ENCODE assay signal across 24 cellular contexts in genomic region chr10:125264752-125265578, GRCh38.
DNase-seq lines count a peak whose midpoint lies in the region; ATAC-seq and TF ChIP-seq lines count a peak whose summit lies in the region.
"Had no signal": no experiment of that assay in that cellular context is flagged by ENCODE, and none has a peak within 500 bp of the region (broad histone marks: within the 10 kb centered on the region; RNA-seq: fewer than 3 reads in every experiment).

No MANE protein-coding gene starts in this region.

- intact Hi-C loops in Caco-2 (cut with micrococcal nuclease; ENCODE audit: unreplicated experiment): loop anchor here (10.0 kb wide), 1 partner anchor 100 kb away; the partner anchor contains the start of gene CTBP2
- intact Hi-C loops in IMR-90 (cut with micrococcal nuclease): no loop called here
- intact Hi-C loops in mammary epithelial cell (cut with micrococcal nuclease): loop anchor here (1.0 to 10.0 kb wide), 4 partner anchors 34 to 200 kb away; no protein-coding TSS in a partner anchor

- no peak overlapping the region for H3K56ac ChIP-seq in IMR-90 (ENCODE audit: extremely low read depth, insufficient read depth, low read length)

- H3K14ac ChIP-seq in IMR-90 (replicated peaks; ENCODE audit: low read depth, low read length): no peak overlapping the region
- H3K14ac ChIP-seq in mesenchymal stem cell (ENCODE audit: low read length in 2 of 2): no peak overlapping the region

- H4K8ac ChIP-seq in IMR-90 (ENCODE audit: low read depth in 2 of 2, low read length in 2 of 2): peak overlapping the region in 1 of 2 experiments; percentile 25; a peak in 1 of 4 replicates
- H4K8ac ChIP-seq in mesenchymal stem cell (ENCODE audit: low read length): no peak overlapping the region

- no peaks in the 10 kb centered on the region for H3K27me3 Mint-ChIP-seq in Caco-2 (ENCODE audit: insufficient read depth, unreplicated experiment)
- H3K27me3 Mint-ChIP-seq: activated CD8-positive, alpha-beta memory T cell treated with anti-CD3 and anti-CD28 coated beads, Interleukin-2, amount 10 ng/mL, durations not matched to agents 7 days and 5 days had no signal

- H3K4ac ChIP-seq in IMR-90 (ENCODE audit: low read depth, low read length) (no peak overlapping the region), mesenchymal stem cell (ENCODE audit: low read depth in 1 of 2, low read length in 2 of 2) (no peak overlapping the region)

- no peak overlapping the region for H3K18ac ChIP-seq in IMR-90 (ENCODE audit: low read depth, low read length)
- no peak overlapping the region for H3K18ac ChIP-seq in mesenchymal stem cell (ENCODE audit: low read depth in 1 of 2, low read length in 2 of 2)

- ATAC-seq in IMR-90 (ENCODE audit: low read depth): no peak; the same call in 1 of the 2 replicates
- ATAC-seq in HG03469 (IDR thresholded peaks at IDR 0.05; ENCODE audit: unreplicated experiment): no peak
- no peak for ATAC-seq in GM18873 (IDR thresholded peaks at IDR 0.05; ENCODE audit: low FRiP score, unreplicated experiment)
- ATAC-seq: activated CD8-positive, alpha-beta memory T cell treated with anti-CD3 and anti-CD28 coated beads, Interleukin-2, amount 10 ng/mL, durations not matched to agents 7 days and 5 days; activated T-cell treated with anti-CD3 and anti-CD28 coated beads, Interleukin-2, amount 50 U/mL, for 72 hours; left cardiac atrium; psoas muscle had no signal

- peaks cover 35% of the 10 kb centered on the region for H3K4me1 Mint-ChIP-seq in Caco-2 (ENCODE audit: low read depth, unreplicated experiment)
- H3K4me1 Mint-ChIP-seq: activated CD8-positive, alpha-beta memory T cell treated with anti-CD3 and anti-CD28 coated beads, Interleukin-2, amount 10 ng/mL, durations not matched to agents 7 days and 5 days had no signal

- H3K27ac Mint-ChIP-seq in Caco-2 (ENCODE audit: unreplicated experiment): peak overlapping the region; percentile 64
- H3K27ac Mint-ChIP-seq: activated CD8-positive, alpha-beta memory T cell treated with anti-CD3 and anti-CD28 coated beads, Interleukin-2, amount 10 ng/mL, durations not matched to agents 7 days and 5 days; activated naive CD4-positive, alpha-beta T cell treated with anti-CD3 and anti-CD28 coated beads for 36 hours; activated T-cell treated with anti-CD3 and anti-CD28 coated beads, Interleukin-2, amount 50 U/mL, for 72 hours; HFFc6 had no signal

- H3K9me3 ChIP-seq in Caco-2: no peaks in the 10 kb centered on the region
- H3K9me3 ChIP-seq in IMR-90 (ENCODE audit: control insufficient read depth, insufficient read depth, low read length): no peaks in the 10 kb centered on the region
- H3K9me3 ChIP-seq in mammary epithelial cell (replicated peaks; ENCODE audit: insufficient read depth, low read length): no peaks in the 10 kb centered on the region
- H3K9me3 ChIP-seq in mesenchymal stem cell (ENCODE audit: control insufficient read depth, low read length): peaks cover 2% of the 10 kb centered on the region
- H3K9me3 ChIP-seq: neutrophil, psoas muscle, SK-N-SH, suprapubic skin had no signal

- H4K5ac ChIP-seq in IMR-90 (ENCODE audit: low read depth, low read length): no peak overlapping the region

- no peak overlapping the region for H3K9ac ChIP-seq in IMR-90 (ENCODE audit: low read depth, low read length)
- H3K9ac ChIP-seq in mammary epithelial cell (ENCODE audit: insufficient read depth, low read length): no peak overlapping the region
- no peak overlapping the region for H3K9ac ChIP-seq in mesenchymal stem cell (ENCODE audit: low read length)
- H3K9ac ChIP-seq: BLaER1, SK-N-SH had no signal

- no peak overlapping the region for H2BK5ac ChIP-seq in IMR-90 (ENCODE audit: low read depth, low read length, poor library complexity, severe bottlenecking)
- no peak overlapping the region for H2BK5ac ChIP-seq in mesenchymal stem cell (ENCODE audit: low read depth, low read length, poor library complexity, severe bottlenecking)

- peaks cover 10% of the 10 kb centered on the region for H3K36me3 Mint-ChIP-seq in Caco-2 (ENCODE audit: insufficient read depth, unreplicated experiment)
- H3K36me3 Mint-ChIP-seq: activated CD8-positive, alpha-beta memory T cell treated with anti-CD3 and anti-CD28 coated beads, Interleukin-2, amount 10 ng/mL, durations not matched to agents 7 days and 5 days had no signal

- 61% methylated on average over 8 of the region's 13 CpGs; no CpG with 5 or more reads in 1 of the 2 experiments for WGBS in IMR-90 (ENCODE audit: extremely low coverage in 2 of 2, insufficient read length in 1 of 2), 2 experiments
- 12% methylated on average over 13 of the region's 13 CpGs for WGBS in mammary epithelial cell (ENCODE audit: low coverage, missing lambda C conversion rate)
- WGBS in mesenchymal stem cell: 86% methylated on average over 13 of the region's 13 CpGs

- BruUV-seq in Caco-2 (replicated peaks; lab: Mats Ljungman, UMichigan): no TSS peak
- BruUV-seq in IMR-90 (replicated peaks; lab: Mats Ljungman, UMichigan): no TSS peak
- BruUV-seq in mammary epithelial cell (replicated peaks; lab: Mats Ljungman, UMichigan): no TSS peak

- H3K79me1 ChIP-seq in IMR-90 (ENCODE audit: low read depth in 1 of 2, low read length in 2 of 2) (no peaks in the 10 kb centered on the region), mesenchymal stem cell (replicated peaks; ENCODE audit: low read length, poor library complexity, severe bottlenecking) (no peaks in the 10 kb centered on the region)

- no peaks in the 10 kb centered on the region for H3K9me1 ChIP-seq in IMR-90 (ENCODE audit: insufficient read depth, low read length)

- H2AFZ ChIP-seq in IMR-90 (replicated peaks; ENCODE audit: low read length, poor library complexity) (peak overlapping the region; percentile 49), mammary epithelial cell (ENCODE audit: low read depth, low read length) (peak overlapping the region; percentile 71), mesenchymal stem cell (ENCODE audit: low read depth, low read length) (no peak overlapping the region)

- H3K4me1 ChIP-seq in Caco-2: peaks cover 28% of the 10 kb centered on the region
- no peaks in the 10 kb centered on the region; the same call in 1 of the 2 replicates for H3K4me1 ChIP-seq in IMR-90 (ENCODE audit: control insufficient read depth, insufficient read depth, low read length)
- H3K4me1 ChIP-seq in mammary epithelial cell (ENCODE audit: insufficient read depth, low read length): peaks cover 40% of the 10 kb centered on the region
- H3K4me1 ChIP-seq in mesenchymal stem cell (ENCODE audit: control insufficient read depth, insufficient read depth, low read depth, low read length): peaks cover 3% of the 10 kb centered on the region
- H3K4me1 ChIP-seq: BLaER1, psoas muscle, suprapubic skin had no signal

- H3K23ac ChIP-seq in IMR-90 (ENCODE audit: low read depth, low read length) (0 out of 2 replicates have a peak overlapping the region, but pooled peaks have one; percentile 13), mesenchymal stem cell (ENCODE audit: low read length in 2 of 2) (no peak overlapping the region)

- no peaks in the 10 kb centered on the region for H4K20me1 ChIP-seq in IMR-90 (ENCODE audit: insufficient read depth, low read length)
- H4K20me1 ChIP-seq in mammary epithelial cell (ENCODE audit: insufficient read depth, low read length): no peaks in the 10 kb centered on the region
- H4K20me1 ChIP-seq: BLaER1 had no signal

- no peaks in the 10 kb centered on the region for H3K79me2 ChIP-seq in mammary epithelial cell (ENCODE audit: insufficient read depth, low read length)

- no peak for DNase-seq in Caco-2
- no peak for DNase-seq in IMR-90
- DNase-seq in mammary epithelial cell: peak; percentile 80
- no peak for DNase-seq in mesenchymal stem cell
- no peak for DNase-seq in stimulated activated CD4-positive, alpha-beta T cell treated with anti-CD3 and anti-CD28 coated beads, Interleukin-2, amount 100 ng/mL, for 48 hours
- DNase-seq in SKM-1 (lab: John Stamatoyannopoulos, UW; ENCODE audit: unreplicated experiment): no peak
- DNase-seq: activated CD4-positive, alpha-beta T cell treated with anti-CD3 and anti-CD28 coated beads for 48 hours; activated CD8-positive, alpha-beta memory T cell treated with anti-CD3 and anti-CD28 coated beads, Interleukin-2, amount 10 ng/mL, durations not matched to agents 7 days and 5 days; activated naive CD4-positive, alpha-beta T cell treated with anti-CD3 and anti-CD28 coated beads for 36 hours; activated T-cell treated with anti-CD3 and anti-CD28 coated beads, Interleukin-2, amount 50 U/mL, for 72 hours; HFFc6; left cardiac atrium; MM.1S; NCI-H2081 treated with DMSO at 0.1 percent for 48 hours; NCI-H524; psoas muscle; RPMI8226; T-helper 2 cell had no signal

- in situ Hi-C loops in IMR-90 (cut with MboI; ENCODE audit: low sequenced_read_pairs): no loop called here
- in situ Hi-C loops in mammary epithelial cell (cut with MboI; ENCODE audit: low sequenced_read_pairs in 2 of 2): no loop called here

- no peak overlapping the region for H2AK9ac ChIP-seq in IMR-90 (replicated peaks; ENCODE audit: low read depth, low read length, poor library complexity)

- no peak overlapping the region for H2BK12ac ChIP-seq in mesenchymal stem cell (ENCODE audit: low read length in 2 of 2)

- H3K36me3 ChIP-seq in Caco-2 (ENCODE audit: control insufficient read depth, insufficient read depth, low read length): no peaks in the 10 kb centered on the region
- H3K36me3 ChIP-seq in IMR-90 (ENCODE audit: control insufficient read depth, insufficient read depth, low read length): no peaks in the 10 kb centered on the region
- H3K36me3 ChIP-seq in mammary epithelial cell (ENCODE audit: insufficient read depth, low read length): no peaks in the 10 kb centered on the region
- H3K36me3 ChIP-seq in mesenchymal stem cell (ENCODE audit: control insufficient read depth in 1 of 2, insufficient read depth in 2 of 2, low read depth in 1 of 2, low read length in 2 of 2): no peaks in the 10 kb centered on the region
- H3K36me3 ChIP-seq: BLaER1, neutrophil, suprapubic skin had no signal

- peaks cover 16% of the 10 kb centered on the region for H3K9me3 Mint-ChIP-seq in Caco-2 (ENCODE audit: unreplicated experiment)
- H3K9me3 Mint-ChIP-seq: HFFc6 had no signal

- no peak overlapping the region for H3K27ac ChIP-seq in IMR-90 (ENCODE audit: insufficient read depth, low read length)
- peak overlapping the region; percentile 48 for H3K27ac ChIP-seq in mammary epithelial cell (ENCODE audit: insufficient read depth, low read depth, low read length)
- no peak overlapping the region for H3K27ac ChIP-seq in mesenchymal stem cell (ENCODE audit: low read length, poor library complexity, severe bottlenecking)
- H3K27ac ChIP-seq: BLaER1, neutrophil, psoas muscle, suprapubic skin had no signal

- no peak overlapping the region for H3K4me3 Mint-ChIP-seq in Caco-2 (ENCODE audit: unreplicated experiment)
- H3K4me3 Mint-ChIP-seq: activated CD8-positive, alpha-beta memory T cell treated with anti-CD3 and anti-CD28 coated beads, Interleukin-2, amount 10 ng/mL, durations not matched to agents 7 days and 5 days; activated naive CD4-positive, alpha-beta T cell treated with anti-CD3 and anti-CD28 coated beads for 36 hours; activated T-cell treated with anti-CD3 and anti-CD28 coated beads, Interleukin-2, amount 50 U/mL, for 72 hours; HFFc6 had no signal

- TF ChIP-seq RAD21 in IMR-90 (IDR thresholded peaks at IDR 0.05; ENCODE audit: low read length): no peak

- CTCF ChIA-PET in Caco-2 (lab: Charles Lee) (no interaction called here), IMR-90 (lab: Yijun Ruan, JAX) (no interaction called here), mammary epithelial cell (lab: Charles Lee; ENCODE audit: low non-redundant PET) (interaction anchor here (0.5 to 0.6 kb wide), 2 partner anchors 31 to 196 kb away, joined by 3 read pairs; no protein-coding TSS in a partner anchor)

- dilution Hi-C loops in IMR-90 (cut with HindIII; ENCODE audit: low sequenced_read_pairs, unreplicated experiment): no loop called here
- dilution Hi-C loops in mammary epithelial cell (cut with HindIII; ENCODE audit: low sequenced_read_pairs): no loop called here

- H2BK120ac ChIP-seq in IMR-90 (ENCODE audit: low read depth, low read length) (no peak overlapping the region; the same call in 1 of the 2 replicates), mesenchymal stem cell (ENCODE audit: low read depth, low read length) (no peak overlapping the region)

- no peak overlapping the region for H2BK20ac ChIP-seq in IMR-90 (ENCODE audit: low read depth, low read length)

- H2BK15ac ChIP-seq in IMR-90 (ENCODE audit: low read depth, low read length) (no peak overlapping the region), mesenchymal stem cell (ENCODE audit: low read depth, poor library complexity, severe bottlenecking) (no peak overlapping the region)

- H3K4me3 ChIP-seq in Caco-2 (ENCODE audit: low read depth, low read length) (no peak overlapping the region), IMR-90 (ENCODE audit: insufficient read depth, low read depth, low read length) (no peak overlapping the region), mammary epithelial cell (replicated peaks in 1 of 3; ENCODE audit: insufficient read depth in 1 of 3, low read depth in 2 of 3, low read length in 3 of 3) (peak overlapping the region in 2 of 3 experiments; percentile 4 to 18), mesenchymal stem cell (ENCODE audit: insufficient read depth in 1 of 2, low read depth in 1 of 2, low read length in 2 of 2) (no peak overlapping the region)
- H3K4me3 ChIP-seq: BLaER1, psoas muscle, suprapubic skin had no signal

- peak overlapping the region; percentile 52; the same call in 1 of the 2 replicates for H2AK5ac ChIP-seq in IMR-90 (ENCODE audit: low read depth, low read length)
- no peak overlapping the region for H2AK5ac ChIP-seq in mesenchymal stem cell (ENCODE audit: low read length, severe bottlenecking)

- H3K4me2 ChIP-seq in IMR-90 (ENCODE audit: low read depth, low read length) (no peak overlapping the region), mammary epithelial cell (ENCODE audit: insufficient read depth, low read depth, low read length) (peak overlapping the region; percentile 53), mesenchymal stem cell (ENCODE audit: low read length, poor library complexity, severe bottlenecking) (no peak overlapping the region)
- H3K4me2 ChIP-seq: BLaER1, SK-N-SH had no signal

- no peak for TF ChIP-seq CTCF in Caco-2 (IDR thresholded peaks at IDR 0.05; ENCODE audit: insufficient read depth in 1 of 2, low read depth in 1 of 2, low read length in 1 of 2, severe bottlenecking in 1 of 2, unreplicated experiment in 1 of 2)
- TF ChIP-seq CTCF in IMR-90 (conservative IDR thresholded peaks at IDR 0.05; ENCODE audit: low read depth, low read length): no peak
- TF ChIP-seq CTCF in mammary epithelial cell (conservative IDR thresholded peaks at IDR 0.05 in 1 of 2, IDR thresholded peaks at IDR 0.05 in 1 of 2; ENCODE audit: extremely low read depth in 1 of 2, insufficient read depth in 1 of 2, low read depth in 1 of 2, low read length in 2 of 2): no peak

- POLR2A ChIA-PET in Caco-2 (lab: Charles Lee): no interaction called here
- POLR2A ChIA-PET in IMR-90 (lab: Charles Lee; ENCODE audit: unreplicated experiment): no interaction called here

- no peak for TF ChIP-seq POLR2A in IMR-90 (IDR thresholded peaks at IDR 0.05; ENCODE audit: low read depth, low read length)

- H4K91ac ChIP-seq in IMR-90 (ENCODE audit: insufficient read depth, low read depth, low read length): no peak overlapping the region
- peak overlapping the region; percentile 7 for H4K91ac ChIP-seq in mesenchymal stem cell (ENCODE audit: low read length)

- H3K27me3 ChIP-seq in Caco-2 (replicated peaks; ENCODE audit: control insufficient read depth, insufficient read depth, low read length) (no peaks in the 10 kb centered on the region), IMR-90 (ENCODE audit: control insufficient read depth, insufficient read depth, low read length) (no peaks in the 10 kb centered on the region; the same call in 1 of the 2 replicates), mammary epithelial cell (ENCODE audit: insufficient read depth, low read length) (no peaks in the 10 kb centered on the region), mesenchymal stem cell (ENCODE audit: control insufficient read depth in 1 of 2, insufficient read depth in 1 of 2, low read length in 2 of 2) (peaks cover 0 to 9% of the 10 kb centered on the region in 2 experiments)
- H3K27me3 ChIP-seq: BLaER1, neutrophil, suprapubic skin had no signal

Comparison
In these comparisons a context has a peak if more than half of its experiments do, and no peak if none do; other contexts are left out.
1. H3K4me3 ChIP-seq: peak in mammary epithelial cell (2 of 3); none in Caco-2 (single experiment), IMR-90 (single experiment) and mesenchymal stem cell (0 of 2).